ENCODE assay signal across 1 cellular context in the genomic region with DNA sequence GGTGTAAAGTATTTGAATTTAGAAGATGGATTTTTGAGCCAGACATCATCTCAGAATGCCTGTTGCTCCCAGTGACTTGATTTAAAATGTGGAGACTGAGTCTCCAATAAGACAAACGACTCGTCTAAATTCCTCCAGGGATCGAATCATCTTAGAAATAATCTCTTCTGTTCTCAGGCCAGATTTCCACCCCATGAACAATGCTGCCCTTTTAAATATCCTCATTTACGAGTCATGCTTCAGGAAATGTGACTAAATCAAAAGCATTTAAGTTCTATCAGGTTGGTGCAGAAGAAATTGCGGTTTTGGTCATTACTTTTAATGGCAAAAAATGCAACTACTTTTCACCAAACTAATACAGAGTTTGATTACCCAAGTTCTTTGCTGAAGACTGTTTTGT.
TF ChIP-seq lines count a peak whose summit lies in the region.

No MANE protein-coding gene starts in this region.

TF ChIP-seq in HepG2, 621 proteins besides CTCF, POLR2A, EP300 and RAD21 (continued from another document):
- TF ChIP-seq ZBTB40 (IDR thresholded peaks at IDR 0.05) (peak; percentile 47; the same call in 1 of the 2 replicates), ZBTB40 (CRISPR knock-in tag; IDR thresholded peaks at IDR 0.05) (no peak), ZFP36L1 (CRISPR knock-in tag; IDR thresholded peaks at IDR 0.05) (no peak), RFX1 (IDR thresholded peaks at IDR 0.05) (no peak)
- TF ChIP-seq, protein P1, sequence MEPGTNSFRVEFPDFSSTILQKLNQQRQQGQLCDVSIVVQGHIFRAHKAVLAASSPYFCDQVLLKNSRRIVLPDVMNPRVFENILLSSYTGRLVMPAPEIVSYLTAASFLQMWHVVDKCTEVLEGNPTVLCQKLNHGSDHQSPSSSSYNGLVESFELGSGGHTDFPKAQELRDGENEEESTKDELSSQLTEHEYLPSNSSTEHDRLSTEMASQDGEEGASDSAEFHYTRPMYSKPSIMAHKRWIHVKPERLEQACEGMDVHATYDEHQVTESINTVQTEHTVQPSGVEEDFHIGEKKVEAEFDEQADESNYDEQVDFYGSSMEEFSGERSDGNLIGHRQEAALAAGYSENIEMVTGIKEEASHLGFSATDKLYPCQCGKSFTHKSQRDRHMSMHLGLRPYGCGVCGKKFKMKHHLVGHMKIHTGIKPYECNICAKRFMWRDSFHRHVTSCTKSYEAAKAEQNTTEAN (CRISPR knock-in tag; conservative IDR thresholded peaks at IDR 0.05): no peak
TF ChIP-seq in HepG2: peak in this region for 1.
